ENCODE assay signal across 19 cellular contexts in genomic region chr3:193585530-193585929, GRCh38. TPM values are rescaled to one million over a fixed set of nuclear protein-coding genes. Genes with fewer than 3 reads are reported as not detected.
DNase-seq lines count a peak whose midpoint lies in the region; ATAC-seq, FAIRE-seq and TF ChIP-seq lines count a peak whose summit lies in the region.
"Had no signal": no experiment of that assay in that cellular context is flagged by ENCODE, and none has a peak within 500 bp of the region (broad histone marks: within the 10 kb centered on the region; RNA-seq: fewer than 3 reads in every experiment).

No MANE protein-coding gene starts in this region.

- H3K27me3 Mint-ChIP-seq in natural killer cell (ENCODE audit: low read depth in 2 of 2) = no peaks in the 10 kb centered on the region
- H3K27me3 Mint-ChIP-seq: CD8-positive, alpha-beta memory T cell had no signal

- no peaks in the 10 kb centered on the region for H3K4me1 Mint-ChIP-seq in natural killer cell

- H3K36me3 ChIP-seq in bronchial epithelial cell (ENCODE audit: control insufficient read depth, insufficient read depth, low read length) = no peaks in the 10 kb centered on the region
- H3K36me3 ChIP-seq: BLaER1 had no signal

- H3K27ac Mint-ChIP-seq in natural killer cell = no peak overlapping the region
- H3K27ac Mint-ChIP-seq: CD8-positive, alpha-beta memory T cell; HFFc6 had no signal

- peak overlapping the region; percentile 12 for H3K27ac ChIP-seq in foreskin keratinocyte
- H3K27ac ChIP-seq: 22Rv1, BLaER1 had no signal

- TF ChIP-seq CTCF in bronchial epithelial cell (IDR thresholded peaks at IDR 0.05; ENCODE audit: insufficient read depth, low read length, severe bottlenecking) (no peak), foreskin keratinocyte (conservative IDR thresholded peaks at IDR 0.05) (no peak), natural killer cell (IDR thresholded peaks at IDR 0.05) (no peak)

- DNase-seq in DMS79 treated with DMSO at 0.1 percent for 48 hours (lab: John Stamatoyannopoulos, UW) (peak; percentile 17), DMS79 (lab: John Stamatoyannopoulos, UW) (no peak), NCI-H774 (lab: John Stamatoyannopoulos, UW) (peak; percentile 57), bronchial epithelial cell (ENCODE audit: low read depth) (peak; percentile 95), foreskin keratinocyte (peak; percentile 75 to 81), natural killer cell (no peak), OCI-M2 (lab: John Stamatoyannopoulos, UW; ENCODE audit: unreplicated experiment) (no peak)
- DNase-seq: Caco-2; CD8-positive, alpha-beta memory T cell; DMS53; HCEC 1CT; HFFc6 had no signal

- H3K4me3 ChIP-seq in bronchial epithelial cell (ENCODE audit: low read depth, low read length) = peak overlapping the region; percentile 15
- H3K4me3 ChIP-seq: BLaER1, GM12878 had no signal

- FAIRE-seq in bronchial epithelial cell (lab: Jason Lieb, UNC) = peak; percentile 84
- FAIRE-seq: GM12878, GM18507 had no signal

- H3K27me3 ChIP-seq in bronchial epithelial cell (ENCODE audit: control insufficient read depth, insufficient read depth, low read length) (no peaks in the 10 kb centered on the region), foreskin keratinocyte (no peaks in the 10 kb centered on the region)
- H3K27me3 ChIP-seq: BLaER1 had no signal

- no peaks in the 10 kb centered on the region for H3K9me3 Mint-ChIP-seq in natural killer cell
- H3K9me3 Mint-ChIP-seq: CD8-positive, alpha-beta memory T cell; HFFc6 had no signal

- intact Hi-C loops in natural killer cell (cut with micrococcal nuclease) = no loop called here

- ATAC-seq in foreskin keratinocyte = peak; percentile 23
- no peak for ATAC-seq in natural killer cell
- ATAC-seq in HG02973 (IDR thresholded peaks at IDR 0.05; ENCODE audit: unreplicated experiment) = no peak
- ATAC-seq: GM12878 had no signal

- no peak overlapping the region for H3K4me3 Mint-ChIP-seq in natural killer cell
- H3K4me3 Mint-ChIP-seq: CD8-positive, alpha-beta memory T cell; HFFc6 had no signal

- no peaks in the 10 kb centered on the region for H3K36me3 Mint-ChIP-seq in natural killer cell

- peaks cover 13% of the 10 kb centered on the region for H3K4me1 ChIP-seq in foreskin keratinocyte
- H3K4me1 ChIP-seq: BLaER1, Caco-2 had no signal

RNA-seq across cellular contexts. Expression of gene OPA1, which starts 7.5 kb away (rescaled TPM):
- total RNA-seq in bronchial epithelial cell = 79.8 and 88.2 TPM in 2 replicates
- total RNA-seq in foreskin keratinocyte = 56.8 and 60.2 TPM in 2 replicates
- polyA plus RNA-seq in foreskin keratinocyte = 11.2 and 14.1 TPM in 2 replicates
- 10 to 100 TPM; 52.6 to 72.0 (median 57.5) TPM for total RNA-seq in natural killer cell

RNA-seq across cellular contexts. Expression of gene ATP13A4, which starts 30.8 kb away (rescaled TPM):
- total RNA-seq in bronchial epithelial cell = 4.2 and 37.3 TPM in 2 replicates
- not detected in 2 replicates for total RNA-seq in foreskin keratinocyte
- polyA plus RNA-seq in foreskin keratinocyte = not detected in 2 replicates
- total RNA-seq in natural killer cell = 1 to 10 TPM; 1.3 to 3.9 (median 3.6) TPM
- total RNA-seq: A673, G401, HFFc6 had no signal
- polyA plus RNA-seq: CD8-positive, alpha-beta memory T cell had no signal

Comparison
In these comparisons a context has a peak if more than half of its experiments do, and no peak if none do; other contexts are left out.
1. DNase-seq: peak in DMS79 treated with DMSO at 0.1 percent for 48 hours (single experiment), NCI-H774 (single experiment), bronchial epithelial cell (single experiment) and foreskin keratinocyte (2 of 2); none in DMS79 (single experiment), natural killer cell (single experiment) and OCI-M2 (single experiment).